Comparison of ENCODE assay signal across 21 cellular contexts in the genomic region with DNA sequence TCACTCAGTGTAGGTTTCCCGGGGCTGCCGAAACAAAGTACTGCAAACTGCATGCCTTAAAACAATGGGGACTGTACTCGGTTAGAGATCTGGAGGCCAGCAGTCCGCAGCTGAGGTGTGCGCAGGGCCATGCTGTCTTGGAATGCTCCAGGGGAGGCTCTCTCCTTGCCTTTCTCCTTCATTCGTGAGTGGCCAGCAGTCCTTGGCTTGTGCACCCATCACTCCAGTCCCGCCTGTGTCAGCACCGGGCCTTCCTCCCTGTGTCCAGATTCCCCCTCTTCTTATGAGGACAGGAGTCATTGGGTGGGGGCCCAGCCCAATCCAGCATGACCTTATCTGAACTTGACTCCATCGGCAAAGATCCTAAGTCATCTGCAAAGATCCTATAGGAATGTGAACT. TPM values are rescaled to one million over a fixed set of nuclear protein-coding genes. Genes with fewer than 3 reads are reported as not detected.
DNase-seq lines count a peak whose midpoint lies in the region; ATAC-seq, FAIRE-seq and TF ChIP-seq lines count a peak whose summit lies in the region.
"Had no signal": no experiment of that assay in that cellular context is flagged by ENCODE, and none has a peak within 500 bp of the region (broad histone marks: within the 10 kb centered on the region; RNA-seq: fewer than 3 reads in every experiment).

No MANE protein-coding gene starts in this region.

- H3K4me1 ChIP-seq in kidney (ENCODE audit: control insufficient read depth in 1 of 2, insufficient read depth in 1 of 2, low read depth in 1 of 2, low read length in 2 of 2) (no peaks in the 10 kb centered on the region), uterus (no peaks in the 10 kb centered on the region)
- H3K4me1 ChIP-seq: A549, HAP-1 had no signal

- H3K4me3 ChIP-seq in kidney (ENCODE audit: low read length in 2 of 2) (no peak overlapping the region), uterus (no peak overlapping the region)
- H3K4me3 ChIP-seq: A549, GM23248, HAP-1 had no signal

- ATAC-seq in sciatic nerve = no peak
- ATAC-seq in GM21825 (IDR thresholded peaks at IDR 0.05; ENCODE audit: unreplicated experiment) = no peak
- ATAC-seq: A549; CD8-positive, alpha-beta T cell; HepG2 had no signal

- peaks cover 3% of the 10 kb centered on the region for H3K36me3 Mint-ChIP-seq in activated naive CD4-positive, alpha-beta T cell treated with anti-CD3 and anti-CD28 coated beads, Interleukin-2, amount 50 U/mL, for 24 hours
- H3K36me3 Mint-ChIP-seq: CD8-positive, alpha-beta T cell had no signal

- peaks cover 0 to 9% of the 10 kb centered on the region in 2 donors for H3K27me3 ChIP-seq in uterus

- peaks cover 16% of the 10 kb centered on the region for H3K27me3 Mint-ChIP-seq in activated naive CD4-positive, alpha-beta T cell treated with anti-CD3 and anti-CD28 coated beads, Interleukin-2, amount 50 U/mL, for 24 hours

- H3K4me1 Mint-ChIP-seq in activated naive CD4-positive, alpha-beta T cell treated with anti-CD3 and anti-CD28 coated beads, Interleukin-2, amount 50 U/mL, for 24 hours = peaks cover 6% of the 10 kb centered on the region

- intact Hi-C loops in kidney (cut with DNase I) = no loop called here
- intact Hi-C loops in sciatic nerve (cut with DNase I) = no loop called here
- intact Hi-C loops in uterus (cut with DNase I; ENCODE audit: low total_unique reads) = no loop called here

- no peak overlapping the region for H3K4me3 Mint-ChIP-seq in activated naive CD4-positive, alpha-beta T cell treated with anti-CD3 and anti-CD28 coated beads, Interleukin-2, amount 50 U/mL, for 24 hours
- H3K4me3 Mint-ChIP-seq: CD8-positive, alpha-beta T cell; IgD-negative memory B cell had no signal

- no peaks in the 10 kb centered on the region for H3K9me3 Mint-ChIP-seq in activated naive CD4-positive, alpha-beta T cell treated with anti-CD3 and anti-CD28 coated beads, Interleukin-2, amount 50 U/mL, for 24 hours
- H3K9me3 Mint-ChIP-seq: CD8-positive, alpha-beta T cell had no signal

- no peak for DNase-seq in activated naive CD4-positive, alpha-beta T cell treated with anti-CD3 and anti-CD28 coated beads, Interleukin-2, amount 50 U/mL, for 16 hours
- peak; percentile 45 for DNase-seq in kidney
- DNase-seq in sciatic nerve (ENCODE audit: low spot score) = peak; percentile 28
- DNase-seq in NCI-H748 treated with DMSO at 0.1 percent for 48 hours (lab: John Stamatoyannopoulos, UW) = no peak
- DNase-seq in uterus = no peak
- DNase-seq: AML-193; Calu3; CD8-positive, alpha-beta T cell; DMS79 treated with DMSO at 0.1 percent for 48 hours; GF-D8; GM23248; KBM-7 had no signal

- H3K9ac ChIP-seq in kidney (ENCODE audit: low read length in 2 of 2) = no peak overlapping the region
- H3K9ac ChIP-seq: GM23248 had no signal

- no peak for TF ChIP-seq CTCF in kidney (IDR thresholded peaks at IDR 0.05; ENCODE audit: borderline replicate concordance, extremely low read depth, insufficient read depth)
- TF ChIP-seq CTCF in uterus (IDR thresholded peaks at IDR 0.05) = no peak

- H3K27ac ChIP-seq in kidney (ENCODE audit: low read depth in 2 of 2, low read length in 2 of 2) = no peak overlapping the region
- no peak overlapping the region for H3K27ac ChIP-seq in uterus
- H3K27ac ChIP-seq: 22Rv1, A549, GM23248 had no signal

- FAIRE-seq in kidney (lab: Jason Lieb, UNC) = no peak
- FAIRE-seq: A549, GM19239, HepG2 had no signal

- H3K27ac Mint-ChIP-seq in activated naive CD4-positive, alpha-beta T cell treated with anti-CD3 and anti-CD28 coated beads, Interleukin-2, amount 50 U/mL, for 24 hours = peak overlapping the region; percentile 72
- H3K27ac Mint-ChIP-seq: CD8-positive, alpha-beta T cell; IgD-negative memory B cell had no signal

- no peak for TF ChIP-seq POLR2A in uterus (IDR thresholded peaks at IDR 0.05)

- H3K36me3 ChIP-seq in kidney (ENCODE audit: control insufficient read depth in 1 of 2, insufficient read depth in 2 of 2, low read length in 2 of 2) (no peaks in the 10 kb centered on the region), uterus (no peaks in the 10 kb centered on the region)
- H3K36me3 ChIP-seq: HAP-1 had no signal

- H3K9me3 ChIP-seq in kidney (ENCODE audit: control insufficient read depth in 1 of 2, low read length in 2 of 2) (no peaks in the 10 kb centered on the region), uterus (no peaks in the 10 kb centered on the region)
- H3K9me3 ChIP-seq: A549, HAP-1 had no signal

RNA-seq across cellular contexts. Expression of gene COX4I1, which starts 43.4 kb away (rescaled TPM):
- total RNA-seq in kidney (439 TPM), sciatic nerve (277 TPM), uterus (100 to 1,000 TPM; 199 to 836 (median 287) TPM)
- 1,996 TPM for polyA plus RNA-seq in kidney (ENCODE audit: insufficient read depth, low read depth, low replicate concordance)

RNA-seq across cellular contexts. Expression of gene EMC8, which starts 43.5 kb away (rescaled TPM):
- total RNA-seq in kidney (20.9 TPM), sciatic nerve (29.2 TPM), uterus (10 to 100 TPM; 11.8 to 26.6 (median 16.7) TPM)
- polyA plus RNA-seq in kidney (ENCODE audit: insufficient read depth, low read depth, low replicate concordance) = 24.7 TPM

RNA-seq across cellular contexts. Expression of gene IRF8, which starts 56.1 kb away (rescaled TPM):
- total RNA-seq in kidney (33.3 TPM), sciatic nerve (19.1 TPM), uterus (10 to 100 TPM in 1 of 4 donors, 1 to 10 TPM in 2, not detected in 1; 3.7 to 17.3 (median 3.8) TPM)
- polyA plus RNA-seq in kidney (ENCODE audit: insufficient read depth, low read depth, low replicate concordance) = 2.9 TPM
- total RNA-seq: GM23248, HepG2 had no signal
- polyA plus RNA-seq: BJ, HepG2 had no signal

Comparison
In these comparisons a context has a peak if more than half of its experiments do, and no peak if none do; other contexts are left out.
1. DNase-seq: peak in kidney (single experiment) and sciatic nerve (single experiment); none in activated naive CD4-positive, alpha-beta T cell treated with anti-CD3 and anti-CD28 coated beads, Interleukin-2, amount 50 U/mL, for 16 hours (single experiment), NCI-H748 treated with DMSO at 0.1 percent for 48 hours (single experiment) and uterus (0 of 2).